In genomic region chr10:80524190-80524589, GRCh38 we compare ENCODE assay signal across 13 cellular contexts. TPM values are rescaled to one million over a fixed set of nuclear protein-coding genes. Genes with fewer than 3 reads are reported as not detected.
A peak's percentile ranks its signal among the peaks of the same experiment; 100 is the strongest.
DNase-seq lines count a peak whose midpoint lies in the region; ATAC-seq, FAIRE-seq and TF ChIP-seq lines count a peak whose summit lies in the region.
"Had no signal": no experiment of that assay in that cellular context is flagged by ENCODE, and none has a peak within 500 bp of the region (broad histone marks: within the 10 kb centered on the region; RNA-seq: fewer than 3 reads in every experiment).

No MANE protein-coding gene starts in this region.

- DNase-seq in CD4-positive, alpha-beta T cell, result no peak
- DNase-seq in RWPE1 (ENCODE audit: low spot score) (no peak), natural killer cell (no peak), GM12892 (ENCODE audit: insufficient read length) (no peak), HPDE6-E6E7 (ENCODE audit: extremely low spot score) (no peak), OCI-M2 (lab: John Stamatoyannopoulos, UW; ENCODE audit: unreplicated experiment) (no peak)
- no peak for DNase-seq in central memory CD8-positive, alpha-beta T cell (ENCODE audit: low spot score in 2 of 2)
- DNase-seq: activated CD8-positive, alpha-beta memory T cell treated with anti-CD3 and anti-CD28 coated beads for 24 hours; C1 segment of cervical spinal cord; erythroblast; tibial artery had no signal

- POLR2A ChIA-PET in CD4-positive, alpha-beta T cell (lab: Charles Lee), result interaction anchor here (1.1 to 1.6 kb wide), 3 partner anchors 23 to 116 kb away, joined by 3 read pairs; partner anchors contain the start of gene PRXL2A
- POLR2A ChIA-PET in RWPE1 (lab: Yijun Ruan, JAX; ENCODE audit: low non-redundant PET), result no interaction called here

- H3K27ac Mint-ChIP-seq in CD4-positive, alpha-beta T cell, result peak overlapping the region; percentile 81
- H3K27ac Mint-ChIP-seq in central memory CD8-positive, alpha-beta T cell (ENCODE audit: low read depth), result peak overlapping the region; percentile 41
- peak overlapping the region; percentile 68 to 79 for H3K27ac Mint-ChIP-seq in natural killer cell

- no peak for TF ChIP-seq POLR2A in GM12892 (IDR thresholded peaks at IDR 0.05; ENCODE audit: low read depth, low read length)

- no peak for TF ChIP-seq CTCF in CD4-positive, alpha-beta T cell (IDR thresholded peaks at IDR 0.05)
- TF ChIP-seq CTCF in RWPE1 (conservative IDR thresholded peaks at IDR 0.05; ENCODE audit: low read depth) (no peak), natural killer cell (IDR thresholded peaks at IDR 0.05) (no peak)

- H3K4me1 Mint-ChIP-seq in CD4-positive, alpha-beta T cell (ENCODE audit: low read depth), result peaks cover 67% of the 10 kb centered on the region
- H3K4me1 Mint-ChIP-seq in central memory CD8-positive, alpha-beta T cell, result peaks cover 47% of the 10 kb centered on the region
- peaks cover 50 to 51% of the 10 kb centered on the region in 2 donors for H3K4me1 Mint-ChIP-seq in natural killer cell

- no peaks in the 10 kb centered on the region for H3K9me3 ChIP-seq in CD4-positive, alpha-beta T cell (ENCODE audit: control insufficient read depth, low read length)
- H3K9me3 ChIP-seq: adrenal gland, tibial artery had no signal

- no peaks in the 10 kb centered on the region for H3K27me3 ChIP-seq in CD4-positive, alpha-beta T cell (ENCODE audit: control insufficient read depth, insufficient read depth, low read length)
- H3K27me3 ChIP-seq: adrenal gland, tibial artery had no signal

- H3K27me3 Mint-ChIP-seq in CD4-positive, alpha-beta T cell, result no peaks in the 10 kb centered on the region
- H3K27me3 Mint-ChIP-seq in central memory CD8-positive, alpha-beta T cell, result no peaks in the 10 kb centered on the region
- H3K27me3 Mint-ChIP-seq in natural killer cell (ENCODE audit: low read depth in 2 of 2), result no peaks in the 10 kb centered on the region

- ATAC-seq in CD4-positive, alpha-beta T cell (ENCODE audit: poor library complexity), result no peak
- no peak for ATAC-seq in central memory CD8-positive, alpha-beta T cell (replicated peaks; ENCODE audit: extremely low read depth, poor library complexity, severe bottlenecking)
- no peak for ATAC-seq in natural killer cell
- no peak for ATAC-seq in GM19351 (IDR thresholded peaks at IDR 0.05; ENCODE audit: unreplicated experiment)

- FAIRE-seq in GM12892 (lab: Jason Lieb, UNC), result no peak

- peaks cover 18% of the 10 kb centered on the region for H3K36me3 Mint-ChIP-seq in CD4-positive, alpha-beta T cell (ENCODE audit: low read depth)
- H3K36me3 Mint-ChIP-seq in central memory CD8-positive, alpha-beta T cell (ENCODE audit: insufficient read depth), result peaks cover 20% of the 10 kb centered on the region
- no peaks in the 10 kb centered on the region for H3K36me3 Mint-ChIP-seq in natural killer cell

- no peak overlapping the region for H3K4me3 Mint-ChIP-seq in CD4-positive, alpha-beta T cell
- no peak overlapping the region for H3K4me3 Mint-ChIP-seq in central memory CD8-positive, alpha-beta T cell
- no peak overlapping the region for H3K4me3 Mint-ChIP-seq in natural killer cell

- no peak overlapping the region for H3K27ac ChIP-seq in CD4-positive, alpha-beta T cell (ENCODE audit: low read depth, low read length)
- peak overlapping the region; percentile 33 for H3K27ac ChIP-seq in RWPE1
- H3K27ac ChIP-seq: adrenal gland, tibial artery had no signal

- CTCF ChIA-PET in CD4-positive, alpha-beta T cell (lab: Charles Lee), result interaction anchor here (1.3 kb wide), 1 partner anchor 19 kb away, joined by 3 read pairs; no protein-coding TSS in a partner anchor
- CTCF ChIA-PET in RWPE1 (lab: Yijun Ruan, JAX), result interaction anchor here (1.4 kb wide), 1 partner anchor 19 kb away, joined by 5 read pairs; no protein-coding TSS in a partner anchor

- no peaks in the 10 kb centered on the region for H3K9me3 Mint-ChIP-seq in CD4-positive, alpha-beta T cell
- H3K9me3 Mint-ChIP-seq in central memory CD8-positive, alpha-beta T cell, result no peaks in the 10 kb centered on the region
- H3K9me3 Mint-ChIP-seq in natural killer cell, result no peaks in the 10 kb centered on the region

- intact Hi-C loops in CD4-positive, alpha-beta T cell (cut with DNase I, micrococcal nuclease), result no loop called here
- intact Hi-C loops in natural killer cell (cut with micrococcal nuclease), result no loop called here

RNA-seq across cellular contexts. Expression of gene SH2D4B, which starts 13.5 kb away (rescaled TPM):
- total RNA-seq in CD4-positive, alpha-beta T cell, result under 1 TPM; 0.16 to 0.31 TPM
- under 1 TPM; 0.19 to 0.30 (median 0.27) TPM for total RNA-seq in natural killer cell
- polyA plus RNA-seq in GM12892 (2012; ENCODE audit: missing spikeins), result 0.13 TPM
